1 cellular context compared by ENCODE assay signal in genomic region chr2:219158586-219158985, GRCh38.
TF ChIP-seq lines count a peak whose summit lies in the region.

No MANE protein-coding gene starts in this region.

TF ChIP-seq in SK-N-SH, 30 proteins besides CTCF, POLR2A, EP300 and RAD21 (continued from another document):
- TF ChIP-seq RXRA (IDR thresholded peaks at IDR 0.05; ENCODE audit: borderline replicate concordance, low read depth) (no peak), CHD2 (IDR thresholded peaks at IDR 0.05; ENCODE audit: low read length, partially characterized antibody) (no peak), SMC3 (IDR thresholded peaks at IDR 0.05; ENCODE audit: low read depth, low read length) (no peak), TEAD4 (IDR thresholded peaks at IDR 0.05; ENCODE audit: borderline replicate concordance, insufficient read depth) (0 out of 2 replicates have a peak, but pooled peaks have one; percentile 12)
- TF ChIP-seq, protein P1, sequence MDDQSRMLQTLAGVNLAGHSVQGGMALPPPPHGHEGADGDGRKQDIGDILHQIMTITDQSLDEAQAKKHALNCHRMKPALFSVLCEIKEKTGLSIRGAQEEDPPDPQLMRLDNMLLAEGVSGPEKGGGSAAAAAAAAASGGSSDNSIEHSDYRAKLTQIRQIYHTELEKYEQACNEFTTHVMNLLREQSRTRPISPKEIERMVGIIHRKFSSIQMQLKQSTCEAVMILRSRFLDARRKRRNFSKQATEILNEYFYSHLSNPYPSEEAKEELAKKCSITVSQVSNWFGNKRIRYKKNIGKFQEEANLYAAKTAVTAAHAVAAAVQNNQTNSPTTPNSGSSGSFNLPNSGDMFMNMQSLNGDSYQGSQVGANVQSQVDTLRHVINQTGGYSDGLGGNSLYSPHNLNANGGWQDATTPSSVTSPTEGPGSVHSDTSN (IDR thresholded peaks at IDR 0.05): peak; percentile 72
